Comparison of ENCODE assay signal across 31 cellular contexts in genomic region chr17:66215529-66215911, GRCh38. TPM values are rescaled to one million over a fixed set of nuclear protein-coding genes. Genes with fewer than 3 reads are reported as not detected.
"Had no signal": no experiment of that assay in that cellular context is flagged by ENCODE, and none has a peak within 500 bp of the region (broad histone marks: within the 10 kb centered on the region; RNA-seq: fewer than 3 reads in every experiment).

No MANE protein-coding gene starts in this region.

- FAIRE-seq: islet of Langerhans, kidney, small intestine had no signal

- H3K27ac ChIP-seq: left lung, lower lobe of right lung, neutrophil, sigmoid colon, spleen, suprapubic skin, thoracic aorta, tibial artery, vagina had no signal

- H3K4me1 Mint-ChIP-seq: immature natural killer cell; naive thymus-derived CD8-positive, alpha-beta T cell; nephron; neural crest cell; stimulated activated effector memory CD8-positive, alpha-beta T cell treated with anti-CD3 and anti-CD28 coated beads, Interleukin-12 subunit alpha, Interleukin-12 subunit beta, amount 100 ng/mL, for 72 hours had no signal

- H3K4me3 Mint-ChIP-seq: immature natural killer cell; naive thymus-derived CD8-positive, alpha-beta T cell; nephron; neural crest cell; stimulated activated effector memory CD8-positive, alpha-beta T cell treated with anti-CD3 and anti-CD28 coated beads, Interleukin-12 subunit alpha, Interleukin-12 subunit beta, amount 100 ng/mL, for 72 hours; stimulated activated naive CD8-positive, alpha-beta T cell treated with anti-CD3 and anti-CD28 coated beads, Interleukin-15, Interleukin-2, amounts not matched to agents 100 ng/mL and 50 ng/mL, for 24 hours; type B pancreatic cell had no signal

- H3K9me3 Mint-ChIP-seq: immature natural killer cell; naive thymus-derived CD8-positive, alpha-beta T cell; nephron; neural crest cell; stimulated activated effector memory CD8-positive, alpha-beta T cell treated with anti-CD3 and anti-CD28 coated beads, Interleukin-12 subunit alpha, Interleukin-12 subunit beta, amount 100 ng/mL, for 72 hours; stimulated activated naive CD8-positive, alpha-beta T cell treated with anti-CD3 and anti-CD28 coated beads, Interleukin-15, Interleukin-2, amounts not matched to agents 100 ng/mL and 50 ng/mL, for 24 hours; type B pancreatic cell had no signal

- H3K4me1 ChIP-seq: left lung, lower lobe of right lung, sigmoid colon, spleen, suprapubic skin, tibial artery, vagina had no signal

- H3K36me3 Mint-ChIP-seq: immature natural killer cell; naive thymus-derived CD8-positive, alpha-beta T cell; stimulated activated effector memory CD8-positive, alpha-beta T cell treated with anti-CD3 and anti-CD28 coated beads, Interleukin-12 subunit alpha, Interleukin-12 subunit beta, amount 100 ng/mL, for 72 hours; type B pancreatic cell had no signal

- H3K36me3 ChIP-seq: left lung, lower lobe of right lung, neutrophil, sigmoid colon, spleen, suprapubic skin, thoracic aorta, tibial artery, vagina had no signal

- H3K27ac Mint-ChIP-seq: immature natural killer cell; naive thymus-derived CD8-positive, alpha-beta T cell; nephron; progenitor cell of endocrine pancreas; stimulated activated effector memory CD8-positive, alpha-beta T cell treated with anti-CD3 and anti-CD28 coated beads, Interleukin-12 subunit alpha, Interleukin-12 subunit beta, amount 100 ng/mL, for 72 hours; stimulated activated naive CD8-positive, alpha-beta T cell treated with anti-CD3 and anti-CD28 coated beads, Interleukin-15, Interleukin-2, amounts not matched to agents 100 ng/mL and 50 ng/mL, for 24 hours; type B pancreatic cell had no signal

- DNase-seq: hypothalamus; immature natural killer cell; kidney; left colon; left lung; lower lobe of right lung; mammary epithelial cell; mesenchymal stem cell; naive thymus-derived CD8-positive, alpha-beta T cell; occipital lobe; right cardiac atrium; sigmoid colon; small intestine; spleen; stimulated activated CD4-positive, alpha-beta T cell treated with anti-CD3 and anti-CD28 coated beads, Interleukin-4, amount 100 ng/mL, for 24 hours; stimulated activated naive CD4-positive, alpha-beta T cell; tibial artery had no signal

- H3K27me3 ChIP-seq: left lung, vagina had no signal

- H3K9me3 ChIP-seq: left lung, lower lobe of right lung, neutrophil, sigmoid colon, spleen, suprapubic skin, thoracic aorta, tibial artery, vagina had no signal

- ATAC-seq: left colon; left lung; lower lobe of right lung; naive thymus-derived CD8-positive, alpha-beta T cell; right cardiac atrium; stimulated activated effector memory CD8-positive, alpha-beta T cell treated with anti-CD3 and anti-CD28 coated beads, Interleukin-12 subunit alpha, Interleukin-12 subunit beta, amount 100 ng/mL, for 72 hours had no signal

- H3K4me3 ChIP-seq: left lung, lower lobe of right lung, sigmoid colon, spleen, suprapubic skin, thoracic aorta, tibial artery, vagina had no signal

RNA-seq across cellular contexts. Expression of gene APOH, which starts 13.7 kb away (rescaled TPM):
- total RNA-seq: kidney; mammary epithelial cell; naive thymus-derived CD8-positive, alpha-beta T cell; neural crest cell; osteocyte; pulmonary artery endothelial cell; subcutaneous adipose tissue; thoracic aorta; vagina had no signal
- polyA plus RNA-seq: immature natural killer cell; mammary epithelial cell; naive thymus-derived CD8-positive, alpha-beta T cell; spleen had no signal
